In genomic region chr1:63064135-63064534, GRCh38 we compare ENCODE assay signal across 1 cellular context.
TF ChIP-seq lines count a peak whose summit lies in the region.

No MANE protein-coding gene starts in this region.

TF ChIP-seq in GM23338, 12 proteins besides CTCF, POLR2A, EP300 and RAD21 (continued from another document):
- TF ChIP-seq REST (IDR thresholded peaks at IDR 0.05; ENCODE audit: unreplicated experiment) (no peak), EZH2 (IDR thresholded peaks at IDR 0.05; ENCODE audit: low read depth, unreplicated experiment) (no peak), ZNF114 (CRISPR knock-in tag; IDR thresholded peaks at IDR 0.05) (no peak)
